Comparison of ENCODE assay signal across 17 cellular contexts in the genomic region with DNA sequence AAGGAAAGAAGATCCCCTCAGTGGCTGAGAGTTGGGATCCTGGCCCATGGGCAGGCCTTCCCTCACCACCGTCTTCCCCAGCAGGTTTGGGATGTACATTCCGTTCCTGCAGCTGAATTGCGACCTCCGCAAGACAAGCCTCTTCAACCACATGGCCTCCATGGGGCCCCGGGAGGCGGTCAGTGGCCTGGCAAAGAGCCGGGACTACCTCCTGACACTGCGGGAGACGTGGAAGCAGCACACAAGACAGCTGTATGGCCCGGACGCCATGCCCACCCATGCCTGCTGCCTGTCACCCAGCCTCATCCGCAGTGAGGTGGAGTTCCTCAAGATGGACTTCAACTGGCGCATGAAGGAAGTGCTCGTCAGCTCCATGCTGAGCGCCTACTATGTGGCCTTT. TPM values are rescaled to one million over a fixed set of nuclear protein-coding genes. Genes with fewer than 3 reads are reported as not detected.
DNase-seq lines count a peak whose midpoint lies in the region; ATAC-seq and TF ChIP-seq lines count a peak whose summit lies in the region.
"Had no signal": no experiment of that assay in that cellular context is flagged by ENCODE, and none has a peak within 500 bp of the region (broad histone marks: within the 10 kb centered on the region; RNA-seq: fewer than 3 reads in every experiment).

No MANE protein-coding gene starts in this region.

- H3K4me3 Mint-ChIP-seq in activated T-cell treated with anti-CD3 and anti-CD28 coated beads, Interleukin-2, amount 50 U/mL, for 24 hours, result no peak overlapping the region
- no peak overlapping the region for H3K4me3 Mint-ChIP-seq in activated T-cell treated with anti-CD3 and anti-CD28 coated beads, Interleukin-2, amount 50 U/mL, for 4 hours
- H3K4me3 Mint-ChIP-seq in nephron progenitor cell, result no peak overlapping the region
- H3K4me3 Mint-ChIP-seq: B cell; CD4-positive, alpha-beta T cell; CD8-positive, alpha-beta T cell had no signal

- H3K4me1 ChIP-seq in mucosa of descending colon (ENCODE audit: low read depth), result no peaks in the 10 kb centered on the region
- H3K4me1 ChIP-seq: A549, Caco-2 had no signal

- intact Hi-C loops in mucosa of descending colon (cut with DNase I, micrococcal nuclease), result no loop called here

- H3K36me3 Mint-ChIP-seq in activated T-cell treated with anti-CD3 and anti-CD28 coated beads, Interleukin-2, amount 50 U/mL, for 24 hours (ENCODE audit: low read depth), result peaks cover 67% of the 10 kb centered on the region
- H3K36me3 Mint-ChIP-seq in activated T-cell treated with anti-CD3 and anti-CD28 coated beads, Interleukin-2, amount 50 U/mL, for 4 hours (ENCODE audit: insufficient read depth), result peaks cover 20% of the 10 kb centered on the region
- peaks cover 63% of the 10 kb centered on the region for H3K36me3 Mint-ChIP-seq in nephron progenitor cell (ENCODE audit: low read depth)

- no peaks in the 10 kb centered on the region for H3K27me3 Mint-ChIP-seq in activated T-cell treated with anti-CD3 and anti-CD28 coated beads, Interleukin-2, amount 50 U/mL, for 24 hours
- no peaks in the 10 kb centered on the region for H3K27me3 Mint-ChIP-seq in activated T-cell treated with anti-CD3 and anti-CD28 coated beads, Interleukin-2, amount 50 U/mL, for 4 hours (ENCODE audit: low read depth)
- no peaks in the 10 kb centered on the region for H3K27me3 Mint-ChIP-seq in nephron progenitor cell (ENCODE audit: low read depth, poor library complexity)
- H3K27me3 Mint-ChIP-seq: B cell; CD4-positive, alpha-beta T cell had no signal

- peak overlapping the region; percentile 11 for H3K27ac Mint-ChIP-seq in activated T-cell treated with anti-CD3 and anti-CD28 coated beads, Interleukin-2, amount 50 U/mL, for 24 hours
- peak overlapping the region; percentile 80 for H3K27ac Mint-ChIP-seq in nephron progenitor cell
- H3K27ac Mint-ChIP-seq: B cell; CD4-positive, alpha-beta T cell; CD8-positive, alpha-beta T cell had no signal

- H3K9me3 Mint-ChIP-seq in activated T-cell treated with anti-CD3 and anti-CD28 coated beads, Interleukin-2, amount 50 U/mL, for 24 hours, result no peaks in the 10 kb centered on the region
- H3K9me3 Mint-ChIP-seq in activated T-cell treated with anti-CD3 and anti-CD28 coated beads, Interleukin-2, amount 50 U/mL, for 4 hours, result no peaks in the 10 kb centered on the region
- H3K9me3 Mint-ChIP-seq in nephron progenitor cell, result no peaks in the 10 kb centered on the region
- H3K9me3 Mint-ChIP-seq: CD4-positive, alpha-beta T cell; CD8-positive, alpha-beta T cell had no signal

- no peaks in the 10 kb centered on the region for H3K9me3 ChIP-seq in mucosa of descending colon
- H3K9me3 ChIP-seq: A549; BLaER1 treated with 17β-estradiol and CSF1 and Interleukin-3, amounts not matched to agents 10 nM and 100 nM; Caco-2 had no signal

- TF ChIP-seq CTCF in nephron progenitor cell (IDR thresholded peaks at IDR 0.05) (no peak), mucosa of descending colon (IDR thresholded peaks at IDR 0.05) (no peak)

- ATAC-seq in activated T-cell treated with anti-CD3 and anti-CD28 coated beads, Interleukin-2, amount 50 U/mL, for 4 hours, result no peak
- ATAC-seq in mucosa of descending colon, result no peak
- ATAC-seq: A549; CD8-positive, alpha-beta T cell; GM12878 had no signal

- H3K4me1 Mint-ChIP-seq in activated T-cell treated with anti-CD3 and anti-CD28 coated beads, Interleukin-2, amount 50 U/mL, for 24 hours (ENCODE audit: low read depth), result no peaks in the 10 kb centered on the region
- H3K4me1 Mint-ChIP-seq in activated T-cell treated with anti-CD3 and anti-CD28 coated beads, Interleukin-2, amount 50 U/mL, for 4 hours (ENCODE audit: low read depth), result no peaks in the 10 kb centered on the region
- no peaks in the 10 kb centered on the region for H3K4me1 Mint-ChIP-seq in nephron progenitor cell
- H3K4me1 Mint-ChIP-seq: B cell had no signal

- H3K4me3 ChIP-seq in mucosa of descending colon, result no peak overlapping the region
- H3K4me3 ChIP-seq: A549; BLaER1 treated with 17β-estradiol and CSF1 and Interleukin-3, amounts not matched to agents 10 nM and 100 nM; GM12878 had no signal

- no peak for DNase-seq in activated T-cell treated with anti-CD3 and anti-CD28 coated beads, Interleukin-2, amount 50 U/mL, for 24 hours
- no peak for DNase-seq in activated T-cell treated with anti-CD3 and anti-CD28 coated beads, Interleukin-2, amount 50 U/mL, for 4 hours
- no peak for DNase-seq in nephron progenitor cell
- DNase-seq in mucosa of descending colon, result no peak
- no peak for DNase-seq in DMS79 treated with DMSO at 0.1 percent for 48 hours (lab: John Stamatoyannopoulos, UW)
- DNase-seq: AML-193; Caco-2; Calu3; CD4-positive, alpha-beta T cell; CD8-positive, alpha-beta T cell; DND-41; EL; GDM1 had no signal

- peaks cover 2% of the 10 kb centered on the region for H3K36me3 ChIP-seq in mucosa of descending colon (ENCODE audit: low read depth)

RNA-seq across cellular contexts. Expression of gene KPNA6, which starts 16.3 kb away (rescaled TPM):
- total RNA-seq in activated T-cell treated with anti-CD3 and anti-CD28 coated beads, Interleukin-2, amount 50 U/mL, for 4 hours, result 10 to 100 TPM; 82.6 to 90.0 (median 88.1) TPM
- total RNA-seq in mucosa of descending colon, result 10 to 100 TPM; 47.1 to 70.7 (median 50.1) TPM

RNA-seq across cellular contexts. Expression of gene TMEM39B, which starts 18.9 kb away (rescaled TPM):
- total RNA-seq in activated T-cell treated with anti-CD3 and anti-CD28 coated beads, Interleukin-2, amount 50 U/mL, for 4 hours, result 10 to 100 TPM; 26.9 to 30.4 (median 27.8) TPM
- total RNA-seq in mucosa of descending colon, result 10 to 100 TPM in 2 of 3 donors, 1 to 10 TPM in 1; 9.7 to 14.2 (median 12.2) TPM
